20 cellular contexts compared by ENCODE assay signal in genomic region chr15:65631503-65631902, GRCh38. TPM values are rescaled to one million over a fixed set of nuclear protein-coding genes. Genes with fewer than 3 reads are reported as not detected.
DNase-seq lines count a peak whose midpoint lies in the region; ATAC-seq and TF ChIP-seq lines count a peak whose summit lies in the region.
"Had no signal": no experiment of that assay in that cellular context is flagged by ENCODE, and none has a peak within 500 bp of the region (broad histone marks: within the 10 kb centered on the region; RNA-seq: fewer than 3 reads in every experiment).

No MANE protein-coding gene starts in this region.

- no peaks in the 10 kb centered on the region for H3K9me3 Mint-ChIP-seq in activated CD8-positive, alpha-beta T cell treated with anti-CD3 and anti-CD28 coated beads, Interleukin-2, amount 10 ng/mL, durations not matched to agents 7 days and 5 days (ENCODE audit: insufficient read depth)
- no peaks in the 10 kb centered on the region for H3K9me3 Mint-ChIP-seq in activated CD8-positive, alpha-beta T cell treated with anti-CD3 and anti-CD28 coated beads for 36 hours
- H3K9me3 Mint-ChIP-seq in stimulated activated effector memory CD8-positive, alpha-beta T cell treated with anti-CD3 and anti-CD28 coated beads, Interleukin-12 subunit alpha, Interleukin-12 subunit beta, amount 100 ng/mL, for 72 hours, result no peaks in the 10 kb centered on the region
- H3K9me3 Mint-ChIP-seq: activated naive CD4-positive, alpha-beta T cell treated with anti-CD3 and anti-CD28 coated beads, Interleukin-2, amount 50 U/mL, for 72 hours had no signal

- H3K4me1 ChIP-seq in Peyer's patch, result no peaks in the 10 kb centered on the region
- H3K4me1 ChIP-seq: upper lobe of left lung had no signal

- no peaks in the 10 kb centered on the region for H3K36me3 Mint-ChIP-seq in activated CD8-positive, alpha-beta T cell treated with anti-CD3 and anti-CD28 coated beads, Interleukin-2, amount 10 ng/mL, durations not matched to agents 7 days and 5 days (ENCODE audit: low read depth)
- no peaks in the 10 kb centered on the region for H3K36me3 Mint-ChIP-seq in activated CD8-positive, alpha-beta T cell treated with anti-CD3 and anti-CD28 coated beads for 36 hours (ENCODE audit: low read depth)
- no peaks in the 10 kb centered on the region for H3K36me3 Mint-ChIP-seq in stimulated activated effector memory CD8-positive, alpha-beta T cell treated with anti-CD3 and anti-CD28 coated beads, Interleukin-12 subunit alpha, Interleukin-12 subunit beta, amount 100 ng/mL, for 72 hours
- H3K36me3 Mint-ChIP-seq: activated naive CD4-positive, alpha-beta T cell treated with anti-CD3 and anti-CD28 coated beads, Interleukin-2, amount 50 U/mL, for 72 hours had no signal

- no peaks in the 10 kb centered on the region for H3K27me3 Mint-ChIP-seq in activated CD8-positive, alpha-beta T cell treated with anti-CD3 and anti-CD28 coated beads, Interleukin-2, amount 10 ng/mL, durations not matched to agents 7 days and 5 days (ENCODE audit: low read depth)
- no peaks in the 10 kb centered on the region for H3K27me3 Mint-ChIP-seq in activated CD8-positive, alpha-beta T cell treated with anti-CD3 and anti-CD28 coated beads for 36 hours

- TF ChIP-seq CTCF in activated CD8-positive, alpha-beta T cell treated with anti-CD3 and anti-CD28 coated beads for 36 hours (IDR thresholded peaks at IDR 0.05), result no peak
- no peak for TF ChIP-seq CTCF in Peyer's patch (IDR thresholded peaks at IDR 0.05)

- intact Hi-C loops in activated CD8-positive, alpha-beta T cell treated with anti-CD3 and anti-CD28 coated beads for 36 hours (cut with micrococcal nuclease), result no loop called here

- POLR2A ChIA-PET in activated CD8-positive, alpha-beta T cell treated with anti-CD3 and anti-CD28 coated beads, Interleukin-2, amount 10 ng/mL, durations not matched to agents 7 days and 5 days (lab: Charles Lee), result interaction anchor here (0.6 kb wide), 1 partner anchor 20 kb away, joined by 3 read pairs; no protein-coding TSS in a partner anchor
- POLR2A ChIA-PET in activated CD8-positive, alpha-beta T cell treated with anti-CD3 and anti-CD28 coated beads for 36 hours (lab: Charles Lee), result interaction anchor here (1.4 kb wide), 1 partner anchor 20 kb away, joined by 4 read pairs; the partner anchor contains the start of gene INTS14

- no peaks in the 10 kb centered on the region for H3K9me3 ChIP-seq in Peyer's patch
- H3K9me3 ChIP-seq: heart left ventricle, mucosa of descending colon, neutrophil, upper lobe of left lung had no signal

- no peak overlapping the region for H3K27ac ChIP-seq in Peyer's patch
- H3K27ac ChIP-seq: heart left ventricle, neutrophil, upper lobe of left lung had no signal

- no peak for DNase-seq in activated CD8-positive, alpha-beta T cell treated with anti-CD3 and anti-CD28 coated beads, Interleukin-2, amount 10 ng/mL, durations not matched to agents 7 days and 5 days
- DNase-seq in activated CD8-positive, alpha-beta T cell treated with anti-CD3 and anti-CD28 coated beads for 36 hours, result no peak
- no peak for DNase-seq in stimulated activated effector memory CD8-positive, alpha-beta T cell treated with anti-CD3 and anti-CD28 coated beads, Interleukin-12 subunit alpha, Interleukin-12 subunit beta, amount 100 ng/mL, for 72 hours (ENCODE audit: low spot score in 2 of 2)
- DNase-seq in kidney tubule cell (ENCODE audit: low spot score) (no peak), Peyer's patch (no peak), NCI-H524 treated with DMSO at 0.1 percent for 48 hours (lab: John Stamatoyannopoulos, UW) (no peak)
- DNase-seq: activated CD4-positive, alpha-beta T cell treated with anti-CD3 and anti-CD28 coated beads, Interleukin-2, amount 50 U/mL, for 4 hours; activated T-cell treated with anti-CD3 and anti-CD28 coated beads, Interleukin-2, amount 50 U/mL, for 48 hours; heart left ventricle; left ventricle myocardium superior; mucosa of descending colon; NCI-H1092; NCI-H2029; small intestine; stimulated activated CD4-positive, alpha-beta T cell treated with anti-CD3 and anti-CD28 coated beads, Interleukin-4, amount 100 ng/mL, for 1 hour; upper lobe of left lung had no signal

- no peak for TF ChIP-seq POLR2A in Peyer's patch (IDR thresholded peaks at IDR 0.05)

- no peak overlapping the region for H3K4me3 ChIP-seq in Peyer's patch
- H3K4me3 ChIP-seq: heart left ventricle, mucosa of descending colon, upper lobe of left lung had no signal

- H3K27me3 ChIP-seq in Peyer's patch, result no peaks in the 10 kb centered on the region
- H3K27me3 ChIP-seq: heart left ventricle, neutrophil, upper lobe of left lung had no signal

- H3K36me3 ChIP-seq in Peyer's patch, result no peaks in the 10 kb centered on the region
- H3K36me3 ChIP-seq: neutrophil had no signal

- no peak overlapping the region for H3K4me3 Mint-ChIP-seq in activated CD8-positive, alpha-beta T cell treated with anti-CD3 and anti-CD28 coated beads, Interleukin-2, amount 10 ng/mL, durations not matched to agents 7 days and 5 days
- H3K4me3 Mint-ChIP-seq in activated CD8-positive, alpha-beta T cell treated with anti-CD3 and anti-CD28 coated beads for 36 hours, result no peak overlapping the region
- peak overlapping the region; percentile 24 for H3K4me3 Mint-ChIP-seq in stimulated activated effector memory CD8-positive, alpha-beta T cell treated with anti-CD3 and anti-CD28 coated beads, Interleukin-12 subunit alpha, Interleukin-12 subunit beta, amount 100 ng/mL, for 72 hours

- no peak overlapping the region for H3K27ac Mint-ChIP-seq in activated CD8-positive, alpha-beta T cell treated with anti-CD3 and anti-CD28 coated beads, Interleukin-2, amount 10 ng/mL, durations not matched to agents 7 days and 5 days
- H3K27ac Mint-ChIP-seq in activated CD8-positive, alpha-beta T cell treated with anti-CD3 and anti-CD28 coated beads for 36 hours, result no peak overlapping the region
- no peak overlapping the region for H3K27ac Mint-ChIP-seq in stimulated activated effector memory CD8-positive, alpha-beta T cell treated with anti-CD3 and anti-CD28 coated beads, Interleukin-12 subunit alpha, Interleukin-12 subunit beta, amount 100 ng/mL, for 72 hours
- H3K27ac Mint-ChIP-seq: activated naive CD4-positive, alpha-beta T cell treated with anti-CD3 and anti-CD28 coated beads, Interleukin-2, amount 50 U/mL, for 72 hours had no signal

- ATAC-seq in activated CD8-positive, alpha-beta T cell treated with anti-CD3 and anti-CD28 coated beads, Interleukin-2, amount 10 ng/mL, durations not matched to agents 7 days and 5 days, result peak; percentile 19
- no peak for ATAC-seq in activated CD8-positive, alpha-beta T cell treated with anti-CD3 and anti-CD28 coated beads for 36 hours
- ATAC-seq in GM19025 (IDR thresholded peaks at IDR 0.05; ENCODE audit: low read depth, unreplicated experiment) (peak; percentile 44), HG03108 (IDR thresholded peaks at IDR 0.05; ENCODE audit: unreplicated experiment) (peak; percentile 48)
- ATAC-seq in stimulated activated effector memory CD8-positive, alpha-beta T cell treated with anti-CD3 and anti-CD28 coated beads, Interleukin-12 subunit alpha, Interleukin-12 subunit beta, amount 100 ng/mL, for 72 hours, result peak; percentile 47
- ATAC-seq: activated naive CD4-positive, alpha-beta T cell treated with anti-CD3 and anti-CD28 coated beads, Interleukin-2, amount 50 U/mL, for 72 hours; heart left ventricle; left ventricle myocardium superior; mucosa of descending colon had no signal

- CTCF ChIA-PET in activated CD8-positive, alpha-beta T cell treated with anti-CD3 and anti-CD28 coated beads, Interleukin-2, amount 10 ng/mL, durations not matched to agents 7 days and 5 days (lab: Charles Lee), result interaction anchor here (0.6 to 1.3 kb wide), 2 partner anchors 21 to 50 kb away, joined by 3 read pairs; partner anchors contain the start of gene INTS14
- CTCF ChIA-PET in activated CD8-positive, alpha-beta T cell treated with anti-CD3 and anti-CD28 coated beads for 36 hours (lab: Charles Lee), result interaction anchor here (0.7 to 0.9 kb wide), 2 partner anchors 12 to 103 kb away, joined by 3 to 4 read pairs; no protein-coding TSS in a partner anchor

- peaks cover 16% of the 10 kb centered on the region for H3K4me1 Mint-ChIP-seq in activated CD8-positive, alpha-beta T cell treated with anti-CD3 and anti-CD28 coated beads, Interleukin-2, amount 10 ng/mL, durations not matched to agents 7 days and 5 days (ENCODE audit: low read depth)
- H3K4me1 Mint-ChIP-seq in activated CD8-positive, alpha-beta T cell treated with anti-CD3 and anti-CD28 coated beads for 36 hours (ENCODE audit: low read depth), result peaks cover 12% of the 10 kb centered on the region
- peaks cover 36% of the 10 kb centered on the region for H3K4me1 Mint-ChIP-seq in stimulated activated effector memory CD8-positive, alpha-beta T cell treated with anti-CD3 and anti-CD28 coated beads, Interleukin-12 subunit alpha, Interleukin-12 subunit beta, amount 100 ng/mL, for 72 hours

RNA-seq across cellular contexts. Expression of gene SLC24A1, which starts 9.8 kb away (rescaled TPM):
- 1 to 10 TPM; 3.7 to 4.5 TPM for total RNA-seq in activated CD8-positive, alpha-beta T cell treated with anti-CD3 and anti-CD28 coated beads, Interleukin-2, amount 10 ng/mL, durations not matched to agents 7 days and 5 days
- 1 to 10 TPM; 6.8 to 7.6 TPM for total RNA-seq in activated CD8-positive, alpha-beta T cell treated with anti-CD3 and anti-CD28 coated beads for 36 hours
- 10 to 100 TPM in 1 of 4 donors, 1 to 10 TPM in 3; 6.0 to 15.7 (median 9.4) TPM for total RNA-seq in Peyer's patch

RNA-seq across cellular contexts. Expression of gene INTS14, which starts 20.6 kb away (rescaled TPM):
- total RNA-seq in activated CD8-positive, alpha-beta T cell treated with anti-CD3 and anti-CD28 coated beads, Interleukin-2, amount 10 ng/mL, durations not matched to agents 7 days and 5 days, result 10 to 100 TPM; 41.2 to 43.5 TPM
- total RNA-seq in activated CD8-positive, alpha-beta T cell treated with anti-CD3 and anti-CD28 coated beads for 36 hours, result 10 to 100 TPM; 47.4 to 48.1 TPM
- 10 to 100 TPM; 44.1 to 90.8 (median 54.9) TPM for total RNA-seq in Peyer's patch
